In genomic region chr15:82663186-82663600, GRCh38 we compare ENCODE assay signal across 8 cellular contexts. TPM values are rescaled to one million over a fixed set of nuclear protein-coding genes. Genes with fewer than 3 reads are reported as not detected.
DNase-seq lines count a peak whose midpoint lies in the region; TF ChIP-seq lines count a peak whose summit lies in the region.

No MANE protein-coding gene starts in this region.

- H3K4me1 ChIP-seq in thyroid gland, result no peaks in the 10 kb centered on the region

- no peak overlapping the region for H3K4me3 ChIP-seq in thyroid gland (replicated peaks in 1 of 3)

- H3K36me3 ChIP-seq in thyroid gland, result no peaks in the 10 kb centered on the region

- H3K27me3 ChIP-seq in thyroid gland, result no peaks in the 10 kb centered on the region

- intact Hi-C loops in thyroid gland (cut with DNase I), result no loop called here

- no peaks in the 10 kb centered on the region for H3K9me3 ChIP-seq in thyroid gland

- peak; percentile 56 for DNase-seq in Daoy (ENCODE audit: low read depth)
- DNase-seq in LoVo (ENCODE audit: low spot score), result peak; percentile 71
- DNase-seq in activated T-cell treated with anti-CD3 and anti-CD28 coated beads for 24 hours (ENCODE audit: low read depth), result peak; percentile 11
- peak; percentile 92 for DNase-seq in iPS-NIHi11 (ENCODE audit: low spot score)
- DNase-seq in thyroid gland, result peak; percentile 48 to 58
- no peak for DNase-seq in NCI-H2227 (lab: John Stamatoyannopoulos, UW; ENCODE audit: unreplicated experiment)
- DNase-seq in putamen (ENCODE audit: low spot score), result no peak
- no peak for DNase-seq in GF-D8 (lab: John Stamatoyannopoulos, UW)

- TF ChIP-seq CTCF in thyroid gland (IDR thresholded peaks at IDR 0.05), result no peak

- no peak for TF ChIP-seq POLR2A in thyroid gland (IDR thresholded peaks at IDR 0.05)

- H3K27ac ChIP-seq in thyroid gland, result no peak overlapping the region

- 14 to 24% methylated on average over 4 of the region's 4 CpGs for WGBS in thyroid gland, 2 donors

RNA-seq across cellular contexts. Expression of gene CPEB1, which starts 16.0 kb away (rescaled TPM):
- 5.2 and 5.3 TPM in 2 replicates for total RNA-seq in Daoy (2014; rRNA removed; shearing (Covaris generic))
- total RNA-seq in thyroid gland, result 1 to 10 TPM; 1.7 to 6.4 (median 4.0) TPM

RNA-seq across cellular contexts. Expression of gene AP3B2, which starts 46.5 kb away (rescaled TPM):
- 0.24 and 1.5 TPM in 2 replicates for total RNA-seq in Daoy (2014; rRNA removed; shearing (Covaris generic))
- total RNA-seq in thyroid gland, result 1 to 10 TPM; 1.4 to 4.1 (median 2.1) TPM

Comparison
In these comparisons a context has a peak if more than half of its experiments do, and no peak if none do; other contexts are left out.
1. DNase-seq: peak in Daoy (single experiment), LoVo (single experiment), activated T-cell treated with anti-CD3 and anti-CD28 coated beads for 24 hours (single experiment), iPS-NIHi11 (single experiment) and thyroid gland (2 of 2); none in NCI-H2227 (single experiment), putamen (single experiment) and GF-D8 (single experiment).